In genomic region chr9:113541019-113541900, GRCh38 we compare ENCODE assay signal across 8 cellular contexts.
DNase-seq lines count a peak whose midpoint lies in the region; ATAC-seq, FAIRE-seq and TF ChIP-seq lines count a peak whose summit lies in the region.

No MANE protein-coding gene starts in this region.

- no peak overlapping the region for H3K27ac Mint-ChIP-seq in stimulated activated memory B cell treated with anti-CD40 and anti-IgM and Interleukin-4, amounts not matched to agents 10 μg/mL and 1 μg/mL and 100 μg/mL, for 72 hours

- H3K4me1 ChIP-seq in A549 = no peaks in the 10 kb centered on the region

- H3K4me3 ChIP-seq in A549 (no peak overlapping the region), astrocyte of the spinal cord (ENCODE audit: low read depth, low read length) (no peak overlapping the region)

- POLR2A ChIA-PET in A549 (lab: Yijun Ruan, JAX) = no interaction called here

- in situ Hi-C loops in astrocyte of the spinal cord (cut with HindIII; ENCODE audit: low sequenced_read_pairs) = no loop called here

- DNase-seq in A549 (ENCODE audit: low read depth in 1 of 2, low spot score in 1 of 2) = peak; percentile 40 to 60
- peak; percentile 58 for DNase-seq in astrocyte of the spinal cord (ENCODE audit: low read depth, low spot score)
- DNase-seq in iris pigment epithelial cell (ENCODE audit: low read depth) = peak; percentile 78

- H3K9me3 ChIP-seq in A549 = no peaks in the 10 kb centered on the region

- CTCF ChIA-PET in A549 (lab: Yijun Ruan, JAX) = interaction anchor here (1.6 to 2.3 kb wide), 2 partner anchors 33 to 114 kb away, joined by 3 to 8 read pairs; no protein-coding TSS in a partner anchor

- TF ChIP-seq POLR2A in A549 (IDR thresholded peaks at IDR 0.05; ENCODE audit: low read length) = no peak

- WGBS in A549 (ENCODE audit: missing lambda C conversion rate) = 69% methylated on average over 12 of the region's 12 CpGs

- H3K27me3 Mint-ChIP-seq in stimulated activated memory B cell treated with anti-CD40 and anti-IgM and Interleukin-4, amounts not matched to agents 10 μg/mL and 1 μg/mL and 100 μg/mL, for 72 hours = no peaks in the 10 kb centered on the region

- no peaks in the 10 kb centered on the region for H3K9me3 Mint-ChIP-seq in stimulated activated memory B cell treated with anti-CD40 and anti-IgM and Interleukin-4, amounts not matched to agents 10 μg/mL and 1 μg/mL and 100 μg/mL, for 72 hours

- H3K4me1 Mint-ChIP-seq in stimulated activated memory B cell treated with anti-CD40 and anti-IgM and Interleukin-4, amounts not matched to agents 10 μg/mL and 1 μg/mL and 100 μg/mL, for 72 hours = no peaks in the 10 kb centered on the region

- no peaks in the 10 kb centered on the region for H3K36me3 Mint-ChIP-seq in stimulated activated memory B cell treated with anti-CD40 and anti-IgM and Interleukin-4, amounts not matched to agents 10 μg/mL and 1 μg/mL and 100 μg/mL, for 72 hours

- H3K4me3 Mint-ChIP-seq in stimulated activated memory B cell treated with anti-CD40 and anti-IgM and Interleukin-4, amounts not matched to agents 10 μg/mL and 1 μg/mL and 100 μg/mL, for 72 hours = no peak overlapping the region

- no peak overlapping the region for H3K27ac ChIP-seq in A549

- FAIRE-seq in A549 (lab: Jason Lieb, UNC) = no peak

- no peak overlapping the region for H3K4me2 ChIP-seq in A549

- TF ChIP-seq CTCF in A549 (IDR thresholded peaks at IDR 0.05) = no peak
- no peak for TF ChIP-seq CTCF in astrocyte of the spinal cord (IDR thresholded peaks at IDR 0.05; ENCODE audit: low read depth, low read length)

- TF ChIP-seq EP300 in A549 (IDR thresholded peaks at IDR 0.05) (no peak), Ishikawa (IDR thresholded peaks at IDR 0.05; ENCODE audit: borderline replicate concordance) (no peak)

- TF ChIP-seq RAD21 in A549 (conservative IDR thresholded peaks at IDR 0.05 in 1 of 2, IDR thresholded peaks at IDR 0.05 in 1 of 2) (no peak), Ishikawa (IDR thresholded peaks at IDR 0.05; ENCODE audit: low read depth) (no peak)

- peak; percentile 23 to 91; a peak in 3 of 6 replicates for ATAC-seq in A549
- no peak for ATAC-seq in GM19328 (IDR thresholded peaks at IDR 0.05; ENCODE audit: unreplicated experiment)
- ATAC-seq in GM18873 (IDR thresholded peaks at IDR 0.05; ENCODE audit: low FRiP score, unreplicated experiment) = no peak
- ATAC-seq in stimulated activated memory B cell treated with anti-CD40 and anti-IgM and Interleukin-4, amounts not matched to agents 10 μg/mL and 1 μg/mL and 100 μg/mL, for 72 hours = no peak
- ATAC-seq in HG02852 (IDR thresholded peaks at IDR 0.05; ENCODE audit: unreplicated experiment) = no peak

TF ChIP-seq in A549, 52 proteins besides CTCF, POLR2A, EP300 and RAD21 (continues in another document):
- TF ChIP-seq REST (IDR thresholded peaks at IDR 0.05) = no peak
- no peak for TF ChIP-seq MAZ (IDR thresholded peaks at IDR 0.05; ENCODE audit: borderline replicate concordance, low read depth, low read length)
- TF ChIP-seq KDM5A (IDR thresholded peaks at IDR 0.05) = no peak
- no peak for TF ChIP-seq HEYL (CRISPR knock-in tag; IDR thresholded peaks at IDR 0.05)
- no peak for TF ChIP-seq TP53 (CRISPR knock-in tag; IDR thresholded peaks at IDR 0.05)
- no peak for TF ChIP-seq POLR2AphosphoS2 (conservative IDR thresholded peaks at IDR 0.05; ENCODE audit: low read length)
- TF ChIP-seq FOXS1 (CRISPR knock-in tag; IDR thresholded peaks at IDR 0.05) = no peak
- no peak for TF ChIP-seq ZC3H11A (IDR thresholded peaks at IDR 0.05)
- TF ChIP-seq PBX3 (IDR thresholded peaks at IDR 0.05) = no peak
- TF ChIP-seq TFCP2L1 (CRISPR knock-in tag; IDR thresholded peaks at IDR 0.05) = no peak
- no peak for TF ChIP-seq CHD2 (IDR thresholded peaks at IDR 0.05; ENCODE audit: low read length, partially characterized antibody)
- no peak for TF ChIP-seq SREBF2 (IDR thresholded peaks at IDR 0.05)
- TF ChIP-seq EHF (CRISPR knock-in tag; IDR thresholded peaks at IDR 0.05) = no peak
- TF ChIP-seq JUN (IDR thresholded peaks at IDR 0.05) = no peak

TF ChIP-seq in Ishikawa, 13 proteins besides CTCF, POLR2A, EP300 and RAD21:
- TF ChIP-seq TEAD4 (IDR thresholded peaks at IDR 0.05) (no peak), MAX (IDR thresholded peaks at IDR 0.05) (no peak), TAF1 (IDR thresholded peaks at IDR 0.05; ENCODE audit: low read depth) (peak; percentile 39; the same call in 1 of the 2 replicates)

Comparison
In these comparisons a context has a peak if more than half of its experiments do, and no peak if none do; other contexts are left out.
1. ATAC-seq: peak in A549 (2 of 2); none in GM19328 (single experiment), GM18873 (single experiment), stimulated activated memory B cell treated with anti-CD40 and anti-IgM and Interleukin-4, amounts not matched to agents 10 μg/mL and 1 μg/mL and 100 μg/mL, for 72 hours (single experiment) and HG02852 (single experiment).
2. Peak in every context shown above with its lines, with median percentiles within 50 percentile points of each other: DNase-seq.